12 cellular contexts compared by ENCODE assay signal in the genomic region with DNA sequence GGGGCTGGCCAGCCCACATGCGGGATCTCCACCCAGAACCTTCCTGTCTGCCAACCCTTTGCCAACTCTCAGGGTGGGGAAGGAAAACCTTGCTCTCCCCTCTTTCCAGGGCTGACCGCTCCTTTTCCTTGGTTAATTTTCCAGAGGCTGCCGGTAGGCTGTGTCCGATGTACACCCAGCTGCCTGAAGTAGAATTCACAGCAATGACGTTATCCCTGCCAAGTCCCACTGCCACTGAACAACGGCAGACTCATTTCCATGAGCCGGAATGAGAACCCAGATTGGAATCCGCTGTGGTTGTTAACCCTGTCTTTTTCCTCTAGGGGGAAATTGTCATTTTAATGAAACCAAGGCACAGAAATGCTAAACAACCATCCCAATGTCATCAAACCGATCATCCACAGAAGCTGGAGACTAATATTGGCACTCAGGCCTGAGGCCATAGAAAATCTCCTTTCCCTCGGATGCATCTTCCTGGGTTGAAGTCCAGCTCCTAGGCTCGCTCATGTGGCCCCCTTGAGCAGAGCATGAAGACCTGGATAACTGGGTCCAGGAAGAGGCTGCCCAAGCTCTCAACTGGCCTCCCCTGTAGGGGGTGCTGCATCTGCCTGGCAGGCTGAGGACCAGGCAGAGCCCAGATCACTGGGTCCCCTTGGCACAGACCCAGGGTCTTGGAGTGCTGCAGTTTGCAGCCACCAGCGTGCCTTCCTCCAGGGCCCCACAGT. TPM values are rescaled to one million over a fixed set of nuclear protein-coding genes. Genes with fewer than 3 reads are reported as not detected.
DNase-seq lines count a peak whose midpoint lies in the region; ATAC-seq and TF ChIP-seq lines count a peak whose summit lies in the region.
"Had no signal": no experiment of that assay in that cellular context is flagged by ENCODE, and none has a peak within 500 bp of the region (broad histone marks: within the 10 kb centered on the region; RNA-seq: fewer than 3 reads in every experiment).

No MANE protein-coding gene starts in this region.

- BruUV-seq in PC-3 (replicated peaks; lab: Mats Ljungman, UMichigan): no TSS peak

- H3K36me3 ChIP-seq in PC-3 (ENCODE audit: low read depth, low read length): no peaks in the 10 kb centered on the region
- H3K36me3 ChIP-seq in fibroblast of lung (ENCODE audit: control insufficient read depth, insufficient read depth, low read length): no peaks in the 10 kb centered on the region
- H3K36me3 ChIP-seq in thoracic aorta: no peaks in the 10 kb centered on the region
- H3K36me3 ChIP-seq in vagina: no peaks in the 10 kb centered on the region

- H3F3A ChIP-seq in PC-3 (ENCODE audit: low read length, unreplicated experiment): no peaks in the 10 kb centered on the region

- H3K4me3 ChIP-seq in PC-3 (ENCODE audit: low read length) (no peak overlapping the region), fibroblast of lung (replicated peaks in 1 of 4; ENCODE audit: control extremely low read depth in 1 of 4, insufficient read depth in 1 of 4, low read depth in 3 of 4, low read length in 4 of 4) (no peak overlapping the region), thoracic aorta (peak overlapping the region; percentile 68), vagina (no peak overlapping the region)

- H3K27me3 ChIP-seq in PC-3 (ENCODE audit: low read length) (no peaks in the 10 kb centered on the region), fibroblast of lung (ENCODE audit: control insufficient read depth, insufficient read depth, low read length) (no peaks in the 10 kb centered on the region), thoracic aorta (replicated peaks; ENCODE audit: insufficient read depth) (no peaks in the 10 kb centered on the region), vagina (no peaks in the 10 kb centered on the region)

- no peak overlapping the region for H3K4me2 ChIP-seq in PC-3 (ENCODE audit: low read length)
- H3K4me2 ChIP-seq in fibroblast of lung (ENCODE audit: extremely low read depth, insufficient read depth, low read length): no peak overlapping the region

- H3K4me1 ChIP-seq in PC-3 (ENCODE audit: insufficient read depth, low read length) (no peaks in the 10 kb centered on the region), fibroblast of lung (ENCODE audit: control insufficient read depth, extremely low read depth, insufficient read depth, low read length) (no peaks in the 10 kb centered on the region), thoracic aorta (ENCODE audit: control insufficient read depth in 1 of 2, low read depth in 2 of 2) (peaks cover 11 to 28% of the 10 kb centered on the region in 2 donors), vagina (no peaks in the 10 kb centered on the region)

- H2AFZ ChIP-seq in PC-3 (ENCODE audit: low read length): no peak overlapping the region
- no peak overlapping the region for H2AFZ ChIP-seq in fibroblast of lung (ENCODE audit: low read length)

- POLR2A ChIA-PET in PC-3 (lab: Charles Lee; ENCODE audit: unreplicated experiment): no interaction called here

- no peak for ATAC-seq in PC-3
- peak; percentile 87 for ATAC-seq in thoracic aorta (ENCODE audit: insufficient number of reproducible peaks, low FRiP score, low read depth)
- ATAC-seq in GM18868 (IDR thresholded peaks at IDR 0.05; ENCODE audit: unreplicated experiment): no peak

- H4K20me1 ChIP-seq in PC-3 (ENCODE audit: low read length) (no peaks in the 10 kb centered on the region), fibroblast of lung (ENCODE audit: control insufficient read depth, extremely low read depth, insufficient read depth, low read length) (no peaks in the 10 kb centered on the region)

- H3K9me3 ChIP-seq in PC-3 (ENCODE audit: low read length) (no peaks in the 10 kb centered on the region), fibroblast of lung (ENCODE audit: control insufficient read depth, insufficient read depth, low read depth, low read length) (no peaks in the 10 kb centered on the region), thoracic aorta (no peaks in the 10 kb centered on the region), vagina (no peaks in the 10 kb centered on the region)

- CTCF ChIA-PET in PC-3 (lab: Charles Lee): no interaction called here

- H3K79me2 ChIP-seq in PC-3 (ENCODE audit: low read length): no peaks in the 10 kb centered on the region
- H3K79me2 ChIP-seq in fibroblast of lung (ENCODE audit: control insufficient read depth, insufficient read depth, low read length): no peaks in the 10 kb centered on the region

- TF ChIP-seq CTCF in GM12874 (IDR thresholded peaks at IDR 0.05; ENCODE audit: insufficient read depth, low read depth, low read length) (peak; percentile 30; the same call in 1 of the 2 replicates), PC-3 (conservative IDR thresholded peaks at IDR 0.05; ENCODE audit: low read depth, low read length) (peak; percentile 31; the same call in 1 of the 2 replicates), fibroblast of lung (conservative IDR thresholded peaks at IDR 0.05 in 1 of 2, IDR thresholded peaks at IDR 0.05 in 1 of 2; ENCODE audit: low read depth in 1 of 2, low read length in 2 of 2) (no peak), thoracic aorta (IDR thresholded peaks at IDR 0.05) (peak; percentile 33), vagina (IDR thresholded peaks at IDR 0.05) (no peak)

- no peaks in the 10 kb centered on the region for H3K9me2 ChIP-seq in PC-3 (replicated peaks; ENCODE audit: low read length)

- H3K27ac ChIP-seq in PC-3 (ENCODE audit: low read length) (no peak overlapping the region), fibroblast of lung (ENCODE audit: insufficient read depth, low read length) (no peak overlapping the region), thoracic aorta (peak overlapping the region; percentile 54 to 82), vagina (no peak overlapping the region)

- intact Hi-C loops in PC-3 (cut with micrococcal nuclease) (no loop called here), vagina (cut with DNase I) (no loop called here)

- TF ChIP-seq POLR2A in vagina (IDR thresholded peaks at IDR 0.05): no peak

- DNase-seq in PC-3 (no peak), fibroblast of lung (ENCODE audit: low read depth in 2 of 2) (peak; percentile 29 to 89), thoracic aorta (ENCODE audit: low spot score) (no peak), vagina (ENCODE audit: extremely low spot score in 2 of 2) (no peak), LoVo (ENCODE audit: low spot score) (no peak)
- DNase-seq: activated naive CD8-positive, alpha-beta T cell treated with anti-CD3 and anti-CD28 coated beads, Interleukin-2, amount 10 ng/mL, durations not matched to agents 7 days and 5 days; effector CD4-positive, alpha-beta T cell; NCI-H1105; NCI-H524; stimulated activated CD4-positive, alpha-beta T cell treated with anti-CD3 and anti-CD28 coated beads, Interleukin-4, amount 100 ng/mL, for 24 hours had no signal

- no peak overlapping the region for H3K9ac ChIP-seq in PC-3 (ENCODE audit: low read length)
- H3K9ac ChIP-seq in fibroblast of lung (ENCODE audit: insufficient read depth, low read length): no peak overlapping the region

RNA-seq across cellular contexts. Expression of a gene that starts 30.4 kb away (rescaled TPM):
- 2.2 and 3.3 TPM in 2 replicates for total RNA-seq in PC-3 (2014; rRNA removed)
- not detected in 2 replicates for total RNA-seq in fibroblast of lung
- polyA plus RNA-seq in fibroblast of lung: 0.02 TPM in 1 of 2 replicates, not detected in the other
- polyA plus RNA-seq in fibroblast of lung (2012): 0.09 TPM in 1 of 2 replicates, not detected in the other
- not detected in 2 replicates for polyA minus RNA-seq in fibroblast of lung (ENCODE audit: low replicate concordance)
- not detected for total RNA-seq in thoracic aorta
- total RNA-seq in vagina: 6.6 TPM
- total RNA-seq: activated naive CD8-positive, alpha-beta T cell treated with anti-CD3 and anti-CD28 coated beads, Interleukin-2, amount 10 ng/mL, durations not matched to agents 7 days and 5 days had no signal

Comparison
In these comparisons a context has a peak if more than half of its experiments do, and no peak if none do; other contexts are left out.
1. CTCF ChIP-seq: peak in GM12874 (single experiment), PC-3 (single experiment) and thoracic aorta (single experiment); none in fibroblast of lung (0 of 2) and vagina (0 of 3).
2. DNase-seq: peak in fibroblast of lung (2 of 2); none in PC-3 (single experiment), thoracic aorta (single experiment), vagina (0 of 2) and LoVo (single experiment).
3. H3K27ac ChIP-seq: peak in thoracic aorta (2 of 2); none in PC-3 (single experiment), fibroblast of lung (single experiment) and vagina (single experiment).